In the genomic region with DNA sequence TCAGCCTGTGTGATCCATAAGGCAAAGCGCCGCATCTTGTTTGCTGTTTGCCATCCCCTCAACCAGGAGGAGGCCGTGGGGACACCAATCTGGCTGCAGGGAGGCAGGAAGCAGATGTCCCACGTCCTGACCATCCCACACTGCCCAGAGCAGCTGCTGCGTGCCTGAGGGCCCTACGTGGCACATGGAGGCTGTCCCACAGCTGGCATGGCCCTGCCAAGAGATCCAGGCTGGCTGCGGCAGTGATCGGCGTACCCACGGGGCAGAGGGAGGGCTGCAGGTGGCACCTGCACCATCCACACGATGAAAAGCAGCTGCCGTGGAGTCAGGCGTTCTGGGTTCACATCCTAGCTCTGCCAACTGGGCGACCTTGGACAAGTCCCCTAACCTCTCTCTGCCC, we compare ENCODE assay signal across 1 cellular context.
TF ChIP-seq lines count a peak whose summit lies in the region.

No MANE protein-coding gene starts in this region.

TF ChIP-seq in HepG2, 621 proteins besides CTCF, POLR2A, EP300 and RAD21:
- TF ChIP-seq ZBTB38 (CRISPR knock-in tag; IDR thresholded peaks at IDR 0.05) = peak; percentile 39; the same call in 1 of the 2 replicates
- no peak for TF ChIP-seq FOXM1 (CRISPR knock-in tag; IDR thresholded peaks at IDR 0.05)
